18 cellular contexts compared by ENCODE assay signal in the genomic region with DNA sequence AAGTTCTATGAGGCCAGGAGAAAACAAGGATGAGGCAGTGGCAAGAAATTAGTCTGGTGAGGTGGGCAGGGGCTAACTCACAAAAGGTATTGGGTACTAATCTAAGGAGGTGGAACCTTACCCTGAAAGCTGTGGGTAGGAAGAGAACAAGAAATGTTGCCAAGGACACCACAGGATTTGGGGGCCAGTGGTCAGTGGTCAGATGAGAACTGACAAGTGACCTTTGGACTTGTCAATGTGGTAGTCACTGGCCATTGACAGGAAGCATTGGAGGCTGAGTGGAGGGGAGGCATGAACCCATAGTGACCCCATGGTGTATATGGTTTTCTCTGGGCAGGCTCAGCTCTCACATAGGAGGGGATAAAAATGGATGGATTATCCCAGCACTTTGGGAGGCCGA.
"Had no signal": no experiment of that assay in that cellular context is flagged by ENCODE, and none has a peak within 500 bp of the region (broad histone marks: within the 10 kb centered on the region; RNA-seq: fewer than 3 reads in every experiment).

No MANE protein-coding gene starts in this region.

- H3K36me3 Mint-ChIP-seq: activated naive CD8-positive, alpha-beta T cell treated with anti-CD3 and anti-CD28 coated beads for 36 hours had no signal

- H3K9me3 ChIP-seq: breast epithelium, colonic mucosa, prostate gland, tibial nerve, uterus had no signal

- H3K9me3 Mint-ChIP-seq: activated naive CD8-positive, alpha-beta T cell treated with anti-CD3 and anti-CD28 coated beads for 36 hours; activated T-helper 2 cell treated with anti-CD3 and anti-CD28 coated beads, Interferon-gamma antibody, Interleukin-2, Interleukin-4, amounts not matched to agents 10 μg/mL and 5 μg/mL and 100 μg/mL, durations not matched to agents 14 hours and 24 hours and 36 hours; central memory CD8-positive, alpha-beta T cell; naive thymus-derived CD4-positive, alpha-beta T cell; neural crest cell; stimulated activated naive CD8-positive, alpha-beta T cell treated with anti-CD3 and anti-CD28 coated beads, Interleukin-15, amount 100 ng/mL, for 72 hours had no signal

- H3K27ac ChIP-seq: breast epithelium, colonic mucosa, epithelial cell of prostate, prostate gland, tibial nerve, uterus, WERI-Rb-1 had no signal

- H3K27ac Mint-ChIP-seq: activated naive CD8-positive, alpha-beta T cell treated with anti-CD3 and anti-CD28 coated beads for 36 hours; activated T-helper 2 cell treated with anti-CD3 and anti-CD28 coated beads, Interferon-gamma antibody, Interleukin-2, Interleukin-4, amounts not matched to agents 10 μg/mL and 5 μg/mL and 100 μg/mL, durations not matched to agents 14 hours and 24 hours and 36 hours; stimulated activated naive CD8-positive, alpha-beta T cell treated with anti-CD3 and anti-CD28 coated beads, Interleukin-15, amount 100 ng/mL, for 72 hours had no signal

- DNase-seq: activated naive CD4-positive, alpha-beta T cell; activated naive CD8-positive, alpha-beta T cell treated with anti-CD3 and anti-CD28 coated beads for 36 hours; activated T-cell treated with anti-CD3 and anti-CD28 coated beads, Interleukin-2, amount 50 U/mL, for 1 hour; amniotic stem cell; colonic mucosa; kidney; naive thymus-derived CD4-positive, alpha-beta T cell; stimulated activated CD4-positive, alpha-beta T cell treated with anti-CD3 and anti-CD28 coated beads, Interleukin-4, amount 100 ng/mL, for 4 hours; stimulated activated naive CD8-positive, alpha-beta T cell treated with anti-CD3 and anti-CD28 coated beads, Interleukin-15, amount 100 ng/mL, for 72 hours; uterus; WERI-Rb-1 had no signal

- H3K36me3 ChIP-seq: breast epithelium, colonic mucosa, prostate gland, uterus, WERI-Rb-1 had no signal

- FAIRE-seq: kidney had no signal

- H3K27me3 ChIP-seq: breast epithelium, colonic mucosa, tibial nerve, uterus had no signal

- ATAC-seq: stimulated activated naive CD8-positive, alpha-beta T cell treated with anti-CD3 and anti-CD28 coated beads, Interleukin-15, amount 100 ng/mL, for 72 hours had no signal

- H3K27me3 Mint-ChIP-seq: activated naive CD8-positive, alpha-beta T cell treated with anti-CD3 and anti-CD28 coated beads for 36 hours; central memory CD8-positive, alpha-beta T cell; naive thymus-derived CD4-positive, alpha-beta T cell; stimulated activated naive CD8-positive, alpha-beta T cell treated with anti-CD3 and anti-CD28 coated beads, Interleukin-15, amount 100 ng/mL, for 72 hours had no signal

- H3K4me1 ChIP-seq: breast epithelium, colonic mucosa, prostate gland, uterus had no signal

- H3K4me3 Mint-ChIP-seq: activated naive CD8-positive, alpha-beta T cell treated with anti-CD3 and anti-CD28 coated beads for 36 hours; central memory CD8-positive, alpha-beta T cell; naive thymus-derived CD4-positive, alpha-beta T cell; neural crest cell; stimulated activated naive CD8-positive, alpha-beta T cell treated with anti-CD3 and anti-CD28 coated beads, Interleukin-15, amount 100 ng/mL, for 72 hours had no signal

- H3K4me3 ChIP-seq: breast epithelium, colonic mucosa, prostate gland, tibial nerve, uterus had no signal
